In genomic region chr7:141563956-141564623, GRCh38 we compare ENCODE assay signal across 12 cellular contexts. TPM values are rescaled to one million over a fixed set of nuclear protein-coding genes. Genes with fewer than 3 reads are reported as not detected.
DNase-seq lines count a peak whose midpoint lies in the region; ATAC-seq and TF ChIP-seq lines count a peak whose summit lies in the region.
"Had no signal": no experiment of that assay in that cellular context is flagged by ENCODE, and none has a peak within 500 bp of the region (broad histone marks: within the 10 kb centered on the region; RNA-seq: fewer than 3 reads in every experiment).

No MANE protein-coding gene starts in this region.

- intact Hi-C loops in prostate gland (cut with DNase I), result no loop called here

- H3K27me3 ChIP-seq in prostate gland (replicated peaks; ENCODE audit: insufficient read depth), result no peaks in the 10 kb centered on the region
- H3K27me3 ChIP-seq: upper lobe of right lung had no signal

- no peak for TF ChIP-seq POLR2A in prostate gland (IDR thresholded peaks at IDR 0.05)

- in situ Hi-C loops in G401 (cut with HindIII; ENCODE audit: low sequenced_read_pairs), result no loop called here

- WGBS in prostate gland, result 98% methylated on average over 2 of the region's 2 CpGs

- no peaks in the 10 kb centered on the region for H3K9me3 ChIP-seq in prostate gland
- H3K9me3 ChIP-seq: upper lobe of right lung had no signal

- H3K27ac ChIP-seq in prostate gland, result no peak overlapping the region
- H3K27ac ChIP-seq: C4-2B, upper lobe of right lung had no signal

- H3K27ac Mint-ChIP-seq in activated T-cell treated with anti-CD3 and anti-CD28 coated beads, Interleukin-2, amount 50 U/mL, for 72 hours, result peak overlapping the region; percentile 95

- peak; percentile 67 for DNase-seq in activated effector memory CD4-positive, alpha-beta T cell treated with anti-CD3 and anti-CD28 coated beads, Interleukin-2, amount 50 U/mL, for 16 hours
- no peak for DNase-seq in activated effector memory CD4-positive, alpha-beta T cell treated with Interleukin-2 at 50 U/mL for 16 hours
- peak; percentile 54 to 55 for DNase-seq in activated T-cell treated with anti-CD3 and anti-CD28 coated beads, Interleukin-2, amount 50 U/mL, for 72 hours
- DNase-seq in stimulated activated CD8-positive, alpha-beta memory T cell treated with anti-CD3 and anti-CD28 coated beads, Interleukin-4, amount 100 ng/mL, for 48 hours, result peak; percentile 50
- DNase-seq in prostate gland (ENCODE audit: low spot score), result no peak
- DNase-seq in G401 (ENCODE audit: low spot score), result no peak
- DNase-seq in NCI-H774 (lab: John Stamatoyannopoulos, UW), result no peak
- DNase-seq: SW 1271, upper lobe of right lung had no signal

- H3K27me3 Mint-ChIP-seq in activated T-cell treated with anti-CD3 and anti-CD28 coated beads, Interleukin-2, amount 50 U/mL, for 72 hours (ENCODE audit: low read depth), result no peaks in the 10 kb centered on the region

- peak overlapping the region; percentile 23 to 62 for H3K4me3 Mint-ChIP-seq in activated T-cell treated with anti-CD3 and anti-CD28 coated beads, Interleukin-2, amount 50 U/mL, for 72 hours
- H3K4me3 Mint-ChIP-seq: brain had no signal

- H3K36me3 ChIP-seq in prostate gland, result no peaks in the 10 kb centered on the region

- H3K9me3 Mint-ChIP-seq in activated T-cell treated with anti-CD3 and anti-CD28 coated beads, Interleukin-2, amount 50 U/mL, for 72 hours, result peaks cover 9 to 13% of the 10 kb centered on the region in 2 donors

- peaks cover 30 to 69% of the 10 kb centered on the region in 2 donors for H3K36me3 Mint-ChIP-seq in activated T-cell treated with anti-CD3 and anti-CD28 coated beads, Interleukin-2, amount 50 U/mL, for 72 hours (ENCODE audit: insufficient read depth in 2 of 2)

- H3K4me1 ChIP-seq in prostate gland (replicated peaks), result no peaks in the 10 kb centered on the region
- H3K4me1 ChIP-seq: upper lobe of right lung had no signal

- TF ChIP-seq CTCF in prostate gland (IDR thresholded peaks at IDR 0.05), result no peak

- ATAC-seq in HG03095 (IDR thresholded peaks at IDR 0.05; ENCODE audit: unreplicated experiment), result peak; percentile 67
- peak; percentile 94 to 95 for ATAC-seq in activated T-cell treated with anti-CD3 and anti-CD28 coated beads, Interleukin-2, amount 50 U/mL, for 72 hours (replicated peaks in 1 of 2)
- ATAC-seq: upper lobe of right lung had no signal

- H3K4me3 ChIP-seq in prostate gland, result no peak overlapping the region
- H3K4me3 ChIP-seq: upper lobe of right lung had no signal

- peaks cover 60% of the 10 kb centered on the region for H3K4me1 Mint-ChIP-seq in activated T-cell treated with anti-CD3 and anti-CD28 coated beads, Interleukin-2, amount 50 U/mL, for 72 hours (ENCODE audit: low read depth)

RNA-seq across cellular contexts. Expression of gene AGK, which starts 12.9 kb away (rescaled TPM):
- 10 to 100 TPM; 34.8 to 48.5 TPM for total RNA-seq in activated T-cell treated with anti-CD3 and anti-CD28 coated beads, Interleukin-2, amount 50 U/mL, for 72 hours
- 10 to 100 TPM; 19.4 to 26.7 TPM for total RNA-seq in prostate gland
- 45.3 and 53.5 TPM in 2 replicates for total RNA-seq in G401 (2014; rRNA removed; shearing (Covaris generic))

Comparison
In these comparisons a context has a peak if more than half of its experiments do, and no peak if none do; other contexts are left out.
1. DNase-seq: peak in activated effector memory CD4-positive, alpha-beta T cell treated with anti-CD3 and anti-CD28 coated beads, Interleukin-2, amount 50 U/mL, for 16 hours (single experiment), activated T-cell treated with anti-CD3 and anti-CD28 coated beads, Interleukin-2, amount 50 U/mL, for 72 hours (2 of 2) and stimulated activated CD8-positive, alpha-beta memory T cell treated with anti-CD3 and anti-CD28 coated beads, Interleukin-4, amount 100 ng/mL, for 48 hours (single experiment); none in activated effector memory CD4-positive, alpha-beta T cell treated with Interleukin-2 at 50 U/mL for 16 hours (single experiment), prostate gland (single experiment), G401 (single experiment) and NCI-H774 (single experiment).